ENCODE assay signal across 2 cellular contexts in genomic region chr2:37582371-37582770, GRCh38.
TF ChIP-seq lines count a peak whose summit lies in the region.

No MANE protein-coding gene starts in this region.

TF ChIP-seq in SK-N-SH, 30 proteins besides CTCF, POLR2A, EP300 and RAD21 (continued from another document):
- TF ChIP-seq NRF1 (IDR thresholded peaks at IDR 0.05; ENCODE audit: low read depth, low read length) = no peak
- TF ChIP-seq TAF1 (IDR thresholded peaks at IDR 0.05; ENCODE audit: borderline replicate concordance, low read depth, low read length) = no peak
- no peak for TF ChIP-seq MAX (IDR thresholded peaks at IDR 0.05; ENCODE audit: low read depth)
TF ChIP-seq in SK-N-SH: peak in this region for 0.

TF ChIP-seq in SK-N-SH treated with all-trans-retinoic acid at 6 μM for 48 hours, 23 proteins besides CTCF, POLR2A, EP300 and RAD21 (continued from another document):
- TF ChIP-seq ZNF8 (CRISPR knock-in tag; IDR thresholded peaks at IDR 0.05) (no peak), ZC3H10 (CRISPR knock-in tag; IDR thresholded peaks at IDR 0.05) (no peak), OSR1 (CRISPR knock-in tag; IDR thresholded peaks at IDR 0.05) (no peak)
- TF ChIP-seq, protein P1, sequence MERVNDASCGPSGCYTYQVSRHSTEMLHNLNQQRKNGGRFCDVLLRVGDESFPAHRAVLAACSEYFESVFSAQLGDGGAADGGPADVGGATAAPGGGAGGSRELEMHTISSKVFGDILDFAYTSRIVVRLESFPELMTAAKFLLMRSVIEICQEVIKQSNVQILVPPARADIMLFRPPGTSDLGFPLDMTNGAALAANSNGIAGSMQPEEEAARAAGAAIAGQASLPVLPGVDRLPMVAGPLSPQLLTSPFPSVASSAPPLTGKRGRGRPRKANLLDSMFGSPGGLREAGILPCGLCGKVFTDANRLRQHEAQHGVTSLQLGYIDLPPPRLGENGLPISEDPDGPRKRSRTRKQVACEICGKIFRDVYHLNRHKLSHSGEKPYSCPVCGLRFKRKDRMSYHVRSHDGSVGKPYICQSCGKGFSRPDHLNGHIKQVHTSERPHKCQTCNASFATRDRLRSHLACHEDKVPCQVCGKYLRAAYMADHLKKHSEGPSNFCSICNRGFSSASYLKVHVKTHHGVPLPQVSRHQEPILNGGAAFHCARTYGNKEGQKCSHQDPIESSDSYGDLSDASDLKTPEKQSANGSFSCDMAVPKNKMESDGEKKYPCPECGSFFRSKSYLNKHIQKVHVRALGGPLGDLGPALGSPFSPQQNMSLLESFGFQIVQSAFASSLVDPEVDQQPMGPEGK (CRISPR knock-in tag; IDR thresholded peaks at IDR 0.05; ENCODE audit: borderline replicate concordance) = no peak
